In genomic region chr13:93547886-93548285, GRCh38 we compare ENCODE assay signal across 29 cellular contexts.
DNase-seq lines count a peak whose midpoint lies in the region; ATAC-seq, FAIRE-seq and TF ChIP-seq lines count a peak whose summit lies in the region.
"Had no signal": no experiment of that assay in that cellular context is flagged by ENCODE, and none has a peak within 500 bp of the region (broad histone marks: within the 10 kb centered on the region; RNA-seq: fewer than 3 reads in every experiment).

No MANE protein-coding gene starts in this region.

- H3K4me3 ChIP-seq in astrocyte (ENCODE audit: insufficient read depth, low read depth, low read length) (no peak overlapping the region), mesendoderm (ENCODE audit: low read length) (no peak overlapping the region)
- H3K4me3 ChIP-seq: BLaER1 treated with 17β-estradiol and CSF1 and Interleukin-3, amounts not matched to agents 10 nM and 100 nM; GM23248 had no signal

- no peak overlapping the region for H4K5ac ChIP-seq in mesendoderm (ENCODE audit: low read length)

- H3K9me3 Mint-ChIP-seq in astrocyte (ENCODE audit: unreplicated experiment): no peaks in the 10 kb centered on the region
- H3K9me3 Mint-ChIP-seq: HFFc6 had no signal

- ATAC-seq in GM21717 (IDR thresholded peaks at IDR 0.05; ENCODE audit: unreplicated experiment) (no peak), HG03159 (IDR thresholded peaks at IDR 0.05; ENCODE audit: unreplicated experiment) (no peak), HG02852 (IDR thresholded peaks at IDR 0.05; ENCODE audit: unreplicated experiment) (no peak)
- ATAC-seq: Panc1 had no signal

- no peak overlapping the region for H2BK5ac ChIP-seq in mesendoderm (ENCODE audit: low read length)

- H3K4me1 ChIP-seq in astrocyte (ENCODE audit: insufficient read depth, low read length): no peaks in the 10 kb centered on the region
- peaks cover 17% of the 10 kb centered on the region for H3K4me1 ChIP-seq in mesendoderm (ENCODE audit: control insufficient read depth, low read depth, low read length)

- peak; percentile 83 for FAIRE-seq in H54 (lab: Jason Lieb, UNC)
- FAIRE-seq in astrocyte (lab: Jason Lieb, UNC): no peak
- FAIRE-seq: GM12892, GM19239 had no signal

- H3K9me3 ChIP-seq in astrocyte (ENCODE audit: insufficient read depth, low read depth, low read length): no peaks in the 10 kb centered on the region
- H3K9me3 ChIP-seq: BLaER1 treated with 17β-estradiol and CSF1 and Interleukin-3, amounts not matched to agents 10 nM and 100 nM had no signal

- H3K36me3 Mint-ChIP-seq in astrocyte (ENCODE audit: low read depth, unreplicated experiment): no peaks in the 10 kb centered on the region

- H3K4ac ChIP-seq in mesendoderm (ENCODE audit: low read depth, low read length): no peak overlapping the region

- no peak overlapping the region for H4K8ac ChIP-seq in mesendoderm (ENCODE audit: low read depth, low read length)

- DNase-seq in A172 (ENCODE audit: low spot score): peak; percentile 40
- DNase-seq in H54 (ENCODE audit: insufficient read length, low spot score): no peak
- peak; percentile 51 for DNase-seq in astrocyte (ENCODE audit: low read depth)
- no peak for DNase-seq in mesendoderm
- no peak for DNase-seq in retina
- DNase-seq: ACHN; CD4-positive, alpha-beta T cell; GF-D8; GM23248; H9; HFFc6; KG1; NCI-H1048; NCI-H1417; NCI-H1694 treated with DMSO at 0.1 percent for 48 hours; NCI-H2081; NCI-H2227 treated with DMSO at 0.1 percent for 48 hours; NCI-H510A; NCI-H69; SHP77 had no signal

- no peak overlapping the region for H3K56ac ChIP-seq in mesendoderm (ENCODE audit: low read length)

- no peaks in the 10 kb centered on the region for H3K27me3 ChIP-seq in astrocyte (ENCODE audit: insufficient read depth, low read length)
- H3K27me3 ChIP-seq in mesendoderm (ENCODE audit: insufficient read depth, low read length, poor library complexity): no peaks in the 10 kb centered on the region
- H3K27me3 ChIP-seq: BLaER1 treated with 17β-estradiol and CSF1 and Interleukin-3, amounts not matched to agents 10 nM and 100 nM had no signal

- no peaks in the 10 kb centered on the region for H3K27me3 Mint-ChIP-seq in astrocyte (ENCODE audit: low read depth, unreplicated experiment)
- H3K27me3 Mint-ChIP-seq: CD4-positive, alpha-beta T cell had no signal

- TF ChIP-seq CTCF in astrocyte (IDR thresholded peaks at IDR 0.05; ENCODE audit: insufficient read depth, low read depth, low read length): no peak

- H3K27ac Mint-ChIP-seq in astrocyte (ENCODE audit: unreplicated experiment): no peak overlapping the region
- H3K27ac Mint-ChIP-seq: CD4-positive, alpha-beta T cell; H9; HFFc6 had no signal

- H2BK15ac ChIP-seq in mesendoderm (replicated peaks; ENCODE audit: low read depth): peak overlapping the region; percentile 74

- no peak overlapping the region for H2BK120ac ChIP-seq in mesendoderm (ENCODE audit: low read depth, low read length)

- H2AK5ac ChIP-seq in mesendoderm (ENCODE audit: low read length): no peak overlapping the region

- peaks cover 24% of the 10 kb centered on the region for H3K4me1 Mint-ChIP-seq in astrocyte (ENCODE audit: low read depth, unreplicated experiment)

- TF ChIP-seq POLR2A in H54 (IDR thresholded peaks at IDR 0.05; ENCODE audit: low read depth, low read length): no peak

- no peak overlapping the region for H3K9ac ChIP-seq in astrocyte (ENCODE audit: low read length)
- no peak overlapping the region for H3K9ac ChIP-seq in mesendoderm (ENCODE audit: low read length)
- H3K9ac ChIP-seq: BLaER1 treated with 17β-estradiol and CSF1 and Interleukin-3, amounts not matched to agents 10 nM and 100 nM; GM23248 had no signal

- H3K4me2 ChIP-seq in astrocyte (ENCODE audit: low read length) (no peak overlapping the region), mesendoderm (ENCODE audit: low read length) (no peak overlapping the region)

- H3K23ac ChIP-seq in mesendoderm (ENCODE audit: low read length): no peak overlapping the region

- no peak overlapping the region for H2AFZ ChIP-seq in astrocyte (ENCODE audit: low read depth, low read length)
- H2AFZ ChIP-seq: GM23248 had no signal

- H3K4me3 Mint-ChIP-seq in astrocyte (ENCODE audit: unreplicated experiment): no peak overlapping the region
- H3K4me3 Mint-ChIP-seq: CD4-positive, alpha-beta T cell; H9; HFFc6 had no signal

- no peaks in the 10 kb centered on the region for H3K79me2 ChIP-seq in astrocyte (ENCODE audit: insufficient read depth, low read length)
- H3K79me2 ChIP-seq in mesendoderm (ENCODE audit: control insufficient read depth, insufficient read depth, low read length): peaks cover 2% of the 10 kb centered on the region

- H3K18ac ChIP-seq in mesendoderm (ENCODE audit: low read length): no peak overlapping the region

- H4K20me1 ChIP-seq in astrocyte (ENCODE audit: insufficient read depth, low read length): peaks cover 17% of the 10 kb centered on the region
- H4K20me1 ChIP-seq: BLaER1 treated with 17β-estradiol and CSF1 and Interleukin-3, amounts not matched to agents 10 nM and 100 nM had no signal

- H3K27ac ChIP-seq in astrocyte (ENCODE audit: low read depth, low read length) (no peak overlapping the region), mesendoderm (ENCODE audit: low read depth, low read length) (no peak overlapping the region)
- H3K27ac ChIP-seq: 22Rv1; BLaER1 treated with 17β-estradiol and CSF1 and Interleukin-3, amounts not matched to agents 10 nM and 100 nM; GM23248; RWPE1 had no signal

- H3K79me1 ChIP-seq in mesendoderm (ENCODE audit: low read length): peaks cover 2% of the 10 kb centered on the region

- no peaks in the 10 kb centered on the region for H3K36me3 ChIP-seq in astrocyte (ENCODE audit: insufficient read depth, low read length)
- H3K36me3 ChIP-seq in mesendoderm (ENCODE audit: control insufficient read depth, insufficient read depth, low read length): no peaks in the 10 kb centered on the region
- H3K36me3 ChIP-seq: BLaER1 treated with 17β-estradiol and CSF1 and Interleukin-3, amounts not matched to agents 10 nM and 100 nM had no signal

Comparison
In these comparisons a context has a peak if more than half of its experiments do, and no peak if none do; other contexts are left out.
1. DNase-seq: peak in A172 (single experiment) and astrocyte (single experiment); none in H54 (single experiment), mesendoderm (single experiment) and retina (single experiment).